ENCODE assay signal across 14 cellular contexts in the genomic region with DNA sequence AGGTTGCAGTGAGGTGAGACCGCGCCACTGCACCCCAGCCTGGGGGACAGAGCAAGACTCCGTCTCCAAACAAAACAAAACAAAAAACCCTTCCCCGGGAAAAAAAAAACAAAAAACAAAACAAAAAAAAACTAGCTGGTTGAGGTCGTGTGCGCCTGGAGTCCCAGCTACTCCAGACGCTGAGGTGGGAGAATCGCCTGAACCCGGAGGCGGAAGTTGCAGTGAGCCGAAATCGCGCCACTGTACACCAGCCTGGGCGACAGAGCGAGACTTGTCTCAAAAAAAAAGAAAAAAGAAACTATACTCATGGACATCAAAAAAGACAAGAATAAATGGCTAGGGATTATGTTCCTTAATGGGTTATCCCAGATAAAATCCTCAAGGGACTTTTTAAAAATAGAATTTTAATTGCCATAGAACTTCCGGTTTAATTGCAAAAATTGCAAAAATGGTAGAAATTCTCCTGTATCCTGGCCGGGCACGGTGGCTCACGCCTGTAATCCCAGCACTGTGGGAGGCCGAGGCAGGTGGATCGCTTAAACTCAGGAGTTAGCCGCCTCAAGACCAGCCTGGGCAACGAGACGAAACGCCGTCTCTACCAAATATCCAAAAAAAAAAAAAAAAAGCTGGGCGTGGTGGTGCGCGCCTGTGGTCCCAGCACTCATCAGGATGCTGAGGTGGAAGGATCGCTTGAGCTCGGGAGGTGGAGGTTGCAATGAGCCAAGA. TPM values are rescaled to one million over a fixed set of nuclear protein-coding genes. Genes with fewer than 3 reads are reported as not detected.
DNase-seq lines count a peak whose midpoint lies in the region; TF ChIP-seq lines count a peak whose summit lies in the region.
"Had no signal": no experiment of that assay in that cellular context is flagged by ENCODE, and none has a peak within 500 bp of the region (broad histone marks: within the 10 kb centered on the region; RNA-seq: fewer than 3 reads in every experiment).

No MANE protein-coding gene starts in this region.

- in situ Hi-C loops in ACHN (cut with HindIII; ENCODE audit: low pct_ligation_motif_present, low pct_unique_long_range_greater_than_20kb, low sequenced_read_pairs) = no loop called here

- TF ChIP-seq EP300 in sigmoid colon (IDR thresholded peaks at IDR 0.05) = no peak

- H3K36me3 ChIP-seq in HEK293 (ENCODE audit: control insufficient read depth in 2 of 2, insufficient read depth in 1 of 2, low read length in 2 of 2) (no peaks in the 10 kb centered on the region), testis (ENCODE audit: low read depth, missing control alignments) (no peaks in the 10 kb centered on the region), sigmoid colon (no peaks in the 10 kb centered on the region)

- no peak for TF ChIP-seq CTCF in HEK293 (tag by site-specific recombination; IDR thresholded peaks at IDR 0.05)
- TF ChIP-seq CTCF in fibroblast of villous mesenchyme (IDR thresholded peaks at IDR 0.05; ENCODE audit: insufficient read depth, low read depth, low read length) = no peak
- no peak for TF ChIP-seq CTCF in testis (IDR thresholded peaks at IDR 0.05)
- no peak for TF ChIP-seq CTCF in sigmoid colon (IDR thresholded peaks at IDR 0.05)

- CTCF ChIA-PET in HEK293 (lab: Yijun Ruan, JAX) = no interaction called here

- H3K4me1 ChIP-seq in HEK293 (ENCODE audit: control insufficient read depth, insufficient read depth, low read length) (no peaks in the 10 kb centered on the region), testis (no peaks in the 10 kb centered on the region), sigmoid colon (no peaks in the 10 kb centered on the region)
- H3K4me1 ChIP-seq: BLaER1 treated with 17β-estradiol and CSF1 and Interleukin-3, amounts not matched to agents 10 nM and 100 nM had no signal

- H3K27ac ChIP-seq in HEK293 (ENCODE audit: extremely low read depth, low read depth, low read length) (no peak overlapping the region), testis (no peak overlapping the region), sigmoid colon (no peak overlapping the region)
- H3K27ac ChIP-seq: BLaER1 treated with 17β-estradiol and CSF1 and Interleukin-3, amounts not matched to agents 10 nM and 100 nM had no signal

- DNase-seq in ACHN (peak; percentile 11), fibroblast of villous mesenchyme (ENCODE audit: low read depth) (peak; percentile 25), testis (peak; percentile 23), GM19240 (ENCODE audit: insufficient read length, low spot score) (no peak), sigmoid colon (no peak), NCI-H748 treated with DMSO at 0.1 percent for 48 hours (lab: John Stamatoyannopoulos, UW) (no peak)
- DNase-seq: 8988T; Calu3; CD8-positive, alpha-beta T cell; DMS79 treated with DMSO at 0.1 percent for 48 hours; GOT3; H7 had no signal

- H3K4me3 ChIP-seq in HEK293 (ENCODE audit: low read depth, low read length) (no peak overlapping the region), fibroblast of villous mesenchyme (ENCODE audit: low read depth, low read length) (peak overlapping the region; percentile 58), testis (peak overlapping the region; percentile 8 to 24), sigmoid colon (no peak overlapping the region)
- H3K4me3 ChIP-seq: BLaER1 treated with 17β-estradiol and CSF1 and Interleukin-3, amounts not matched to agents 10 nM and 100 nM had no signal

- TF ChIP-seq POLR2A in testis (IDR thresholded peaks at IDR 0.05) = no peak
- TF ChIP-seq POLR2A in sigmoid colon (IDR thresholded peaks at IDR 0.05) = no peak

- no peaks in the 10 kb centered on the region for H3K9me3 ChIP-seq in HEK293 (ENCODE audit: control insufficient read depth, insufficient read depth, low read depth, low read length)
- H3K9me3 ChIP-seq in testis = no peaks in the 10 kb centered on the region
- H3K9me3 ChIP-seq in sigmoid colon = no peaks in the 10 kb centered on the region

- POLR2A ChIA-PET in HEK293 (lab: Yijun Ruan, JAX) = no interaction called here

- intact Hi-C loops in testis (cut with DNase I; ENCODE audit: low total_unique reads) = no loop called here
- intact Hi-C loops in sigmoid colon (cut with DNase I) = no loop called here

- WGBS in testis, 2 donors = 56 to 71% methylated on average over 31 of the region's 31 CpGs
- 96 to 97% methylated on average over 31 of the region's 31 CpGs for WGBS in sigmoid colon, 2 donors

- H3K27me3 ChIP-seq in testis (no peaks in the 10 kb centered on the region), sigmoid colon (no peaks in the 10 kb centered on the region)
- H3K27me3 ChIP-seq: BLaER1 treated with 17β-estradiol and CSF1 and Interleukin-3, amounts not matched to agents 10 nM and 100 nM had no signal

TF ChIP-seq in HEK293, 187 proteins besides CTCF, POLR2A, EP300 and RAD21:
- peak; percentile 31; the same call in 1 of the 2 replicates for TF ChIP-seq ZNF394 (tag by site-specific recombination; IDR thresholded peaks at IDR 0.05; ENCODE audit: borderline replicate concordance)
- no peak for TF ChIP-seq ZNF302 (tag by site-specific recombination; IDR thresholded peaks at IDR 0.05; ENCODE audit: low read depth)
- TF ChIP-seq, protein P1, sequence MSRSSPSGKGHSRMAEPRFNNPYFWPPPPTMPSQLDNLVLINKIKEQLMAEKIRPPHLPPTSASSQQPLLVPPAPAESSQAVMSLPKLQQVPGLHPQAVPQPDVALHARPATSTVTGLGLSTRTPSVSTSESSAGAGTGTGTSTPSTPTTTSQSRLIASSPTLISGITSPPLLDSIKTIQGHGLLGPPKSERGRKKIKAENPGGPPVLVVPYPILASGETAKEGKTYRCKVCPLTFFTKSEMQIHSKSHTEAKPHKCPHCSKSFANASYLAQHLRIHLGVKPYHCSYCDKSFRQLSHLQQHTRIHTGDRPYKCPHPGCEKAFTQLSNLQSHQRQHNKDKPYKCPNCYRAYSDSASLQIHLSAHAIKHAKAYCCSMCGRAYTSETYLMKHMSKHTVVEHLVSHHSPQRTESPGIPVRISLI (tag by site-specific recombination; IDR thresholded peaks at IDR 0.05) = peak; percentile 39; the same call in 1 of the 2 replicates

RNA-seq across cellular contexts. Expression of gene KLHDC10, which starts 37.8 kb away (rescaled TPM):
- total RNA-seq in fibroblast of villous mesenchyme (28.7 and 43.6 TPM in 2 replicates), testis (10 to 100 TPM; 38.4 to 44.3 TPM), sigmoid colon (10 to 100 TPM; 16.3 to 22.5 (median 17.8) TPM)
- polyA plus RNA-seq in testis (ENCODE audit: insufficient read depth, low read depth, low replicate concordance) (122 TPM), sigmoid colon (10 to 100 TPM in 2 of 3 donors, 1 to 10 TPM in 1; 7.8 to 11.5 (median 11.3) TPM)

RNA-seq across cellular contexts. Expression of gene ZC3HC1, which starts 56.9 kb away (rescaled TPM):
- total RNA-seq in fibroblast of villous mesenchyme (12.2 and 16.4 TPM in 2 replicates), testis (10 to 100 TPM; 22.3 to 30.2 TPM), sigmoid colon (10 to 100 TPM; 10.5 to 19.4 (median 15.1) TPM)
- polyA plus RNA-seq in testis (ENCODE audit: insufficient read depth, low read depth, low replicate concordance) (40.2 TPM), sigmoid colon (10 to 100 TPM in 1 of 3 donors, 1 to 10 TPM in 2; 8.4 to 11.7 (median 9.9) TPM)

Comparison
In these comparisons a context has a peak if more than half of its experiments do, and no peak if none do; other contexts are left out.
1. DNase-seq: peak in ACHN (single experiment), fibroblast of villous mesenchyme (single experiment) and testis (single experiment); none in GM19240 (single experiment), sigmoid colon (single experiment) and NCI-H748 treated with DMSO at 0.1 percent for 48 hours (single experiment).
2. H3K4me3 ChIP-seq: peak in fibroblast of villous mesenchyme (single experiment) and testis (2 of 2); none in HEK293 (single experiment) and sigmoid colon (0 of 4).